ENCODE assay signal across 2 cellular contexts in the genomic region with DNA sequence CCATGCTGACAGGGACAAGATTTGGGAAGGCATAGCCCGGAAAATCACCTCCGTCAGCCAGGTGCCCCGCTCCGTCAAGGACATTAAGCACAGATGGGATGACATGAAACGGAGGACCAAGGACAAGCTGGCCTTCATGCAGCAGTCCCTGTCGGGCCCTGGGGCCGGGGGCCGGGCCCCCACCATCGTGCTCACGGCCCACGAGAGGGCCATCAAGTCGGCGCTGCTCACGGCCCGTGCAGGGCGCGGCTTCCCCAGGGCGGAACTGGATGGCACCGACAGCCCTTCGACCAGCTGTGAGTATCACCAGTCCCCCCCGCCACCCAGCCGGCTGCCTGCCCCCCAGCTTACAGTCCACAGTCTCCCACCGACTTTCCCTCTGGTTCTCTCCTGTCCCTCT.
TF ChIP-seq lines count a peak whose summit lies in the region.

No MANE protein-coding gene starts in this region.

TF ChIP-seq in H1, 55 proteins besides CTCF, POLR2A, EP300 and RAD21:
- TF ChIP-seq CREB1 (IDR thresholded peaks at IDR 0.05) (no peak), TAF7 (optimal IDR thresholded peaks at IDR 0.05; ENCODE audit: borderline replicate concordance, low read depth, low read length) (no peak), SRF (IDR thresholded peaks at IDR 0.05; ENCODE audit: low read depth, low read length) (no peak), CHD1 (IDR thresholded peaks at IDR 0.05; ENCODE audit: low read depth, low read length) (no peak), YY1 (IDR thresholded peaks at IDR 0.05; ENCODE audit: low read depth, low read length) (no peak), KDM1A (IDR thresholded peaks at IDR 0.05; ENCODE audit: borderline replicate concordance, low read length) (no peak), EGR1 (IDR thresholded peaks at IDR 0.05; ENCODE audit: borderline replicate concordance, low read depth, low read length) (no peak), RFX5 (IDR thresholded peaks at IDR 0.05; ENCODE audit: borderline replicate concordance, low read depth, low read length) (no peak), RNF2 (IDR thresholded peaks at IDR 0.05; ENCODE audit: borderline replicate concordance, low read depth, low read length, missing control alignments, poor library complexity, severe bottlenecking) (no peak), CBX5 (IDR thresholded peaks at IDR 0.05; ENCODE audit: low read depth, low read length) (no peak), NANOG (IDR thresholded peaks at IDR 0.05; ENCODE audit: insufficient read depth, low read depth, low read length, poor library complexity, severe bottlenecking) (no peak), ZNF274 (IDR thresholded peaks at IDR 0.05; ENCODE audit: borderline replicate concordance, extremely low read depth, low read length) (no peak)
- TF ChIP-seq, protein P1, sequence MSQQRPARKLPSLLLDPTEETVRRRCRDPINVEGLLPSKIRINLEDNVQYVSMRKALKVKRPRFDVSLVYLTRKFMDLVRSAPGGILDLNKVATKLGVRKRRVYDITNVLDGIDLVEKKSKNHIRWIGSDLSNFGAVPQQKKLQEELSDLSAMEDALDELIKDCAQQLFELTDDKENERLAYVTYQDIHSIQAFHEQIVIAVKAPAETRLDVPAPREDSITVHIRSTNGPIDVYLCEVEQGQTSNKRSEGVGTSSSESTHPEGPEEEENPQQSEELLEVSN (IDR thresholded peaks at IDR 0.05) = no peak

TF ChIP-seq in neural cell, 6 proteins besides CTCF, POLR2A, EP300 and RAD21:
- TF ChIP-seq POLR2AphosphoS5 (IDR thresholded peaks at IDR 0.05) (no peak), EZH2 (IDR thresholded peaks at IDR 0.05; ENCODE audit: borderline replicate concordance, insufficient read depth, low read length, poor library complexity, severe bottlenecking) (no peak)
